1 cellular context compared by ENCODE assay signal in the genomic region with DNA sequence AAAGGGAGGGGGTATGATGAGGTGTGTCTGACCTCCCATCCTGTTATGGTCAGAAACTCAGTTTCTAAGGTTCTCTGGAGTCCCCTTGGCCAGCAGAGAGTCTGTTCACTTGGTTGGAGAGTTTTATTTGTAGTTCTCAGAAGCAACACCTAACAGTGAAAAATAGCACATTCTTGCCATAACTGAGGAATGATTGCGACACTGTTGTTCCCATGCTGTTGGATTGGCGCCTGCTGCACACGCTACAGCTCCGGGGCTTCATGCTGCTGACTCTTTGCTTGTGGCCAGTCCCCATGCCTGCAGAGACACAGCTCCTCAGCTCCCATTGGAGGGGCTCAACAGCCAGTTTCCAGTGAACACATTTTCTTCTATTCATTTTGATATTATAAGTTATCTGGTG.
TF ChIP-seq lines count a peak whose summit lies in the region.

No MANE protein-coding gene starts in this region.

TF ChIP-seq in GM23338, 12 proteins besides CTCF, POLR2A, EP300 and RAD21 (continued from another document):
- TF ChIP-seq, protein P1, sequence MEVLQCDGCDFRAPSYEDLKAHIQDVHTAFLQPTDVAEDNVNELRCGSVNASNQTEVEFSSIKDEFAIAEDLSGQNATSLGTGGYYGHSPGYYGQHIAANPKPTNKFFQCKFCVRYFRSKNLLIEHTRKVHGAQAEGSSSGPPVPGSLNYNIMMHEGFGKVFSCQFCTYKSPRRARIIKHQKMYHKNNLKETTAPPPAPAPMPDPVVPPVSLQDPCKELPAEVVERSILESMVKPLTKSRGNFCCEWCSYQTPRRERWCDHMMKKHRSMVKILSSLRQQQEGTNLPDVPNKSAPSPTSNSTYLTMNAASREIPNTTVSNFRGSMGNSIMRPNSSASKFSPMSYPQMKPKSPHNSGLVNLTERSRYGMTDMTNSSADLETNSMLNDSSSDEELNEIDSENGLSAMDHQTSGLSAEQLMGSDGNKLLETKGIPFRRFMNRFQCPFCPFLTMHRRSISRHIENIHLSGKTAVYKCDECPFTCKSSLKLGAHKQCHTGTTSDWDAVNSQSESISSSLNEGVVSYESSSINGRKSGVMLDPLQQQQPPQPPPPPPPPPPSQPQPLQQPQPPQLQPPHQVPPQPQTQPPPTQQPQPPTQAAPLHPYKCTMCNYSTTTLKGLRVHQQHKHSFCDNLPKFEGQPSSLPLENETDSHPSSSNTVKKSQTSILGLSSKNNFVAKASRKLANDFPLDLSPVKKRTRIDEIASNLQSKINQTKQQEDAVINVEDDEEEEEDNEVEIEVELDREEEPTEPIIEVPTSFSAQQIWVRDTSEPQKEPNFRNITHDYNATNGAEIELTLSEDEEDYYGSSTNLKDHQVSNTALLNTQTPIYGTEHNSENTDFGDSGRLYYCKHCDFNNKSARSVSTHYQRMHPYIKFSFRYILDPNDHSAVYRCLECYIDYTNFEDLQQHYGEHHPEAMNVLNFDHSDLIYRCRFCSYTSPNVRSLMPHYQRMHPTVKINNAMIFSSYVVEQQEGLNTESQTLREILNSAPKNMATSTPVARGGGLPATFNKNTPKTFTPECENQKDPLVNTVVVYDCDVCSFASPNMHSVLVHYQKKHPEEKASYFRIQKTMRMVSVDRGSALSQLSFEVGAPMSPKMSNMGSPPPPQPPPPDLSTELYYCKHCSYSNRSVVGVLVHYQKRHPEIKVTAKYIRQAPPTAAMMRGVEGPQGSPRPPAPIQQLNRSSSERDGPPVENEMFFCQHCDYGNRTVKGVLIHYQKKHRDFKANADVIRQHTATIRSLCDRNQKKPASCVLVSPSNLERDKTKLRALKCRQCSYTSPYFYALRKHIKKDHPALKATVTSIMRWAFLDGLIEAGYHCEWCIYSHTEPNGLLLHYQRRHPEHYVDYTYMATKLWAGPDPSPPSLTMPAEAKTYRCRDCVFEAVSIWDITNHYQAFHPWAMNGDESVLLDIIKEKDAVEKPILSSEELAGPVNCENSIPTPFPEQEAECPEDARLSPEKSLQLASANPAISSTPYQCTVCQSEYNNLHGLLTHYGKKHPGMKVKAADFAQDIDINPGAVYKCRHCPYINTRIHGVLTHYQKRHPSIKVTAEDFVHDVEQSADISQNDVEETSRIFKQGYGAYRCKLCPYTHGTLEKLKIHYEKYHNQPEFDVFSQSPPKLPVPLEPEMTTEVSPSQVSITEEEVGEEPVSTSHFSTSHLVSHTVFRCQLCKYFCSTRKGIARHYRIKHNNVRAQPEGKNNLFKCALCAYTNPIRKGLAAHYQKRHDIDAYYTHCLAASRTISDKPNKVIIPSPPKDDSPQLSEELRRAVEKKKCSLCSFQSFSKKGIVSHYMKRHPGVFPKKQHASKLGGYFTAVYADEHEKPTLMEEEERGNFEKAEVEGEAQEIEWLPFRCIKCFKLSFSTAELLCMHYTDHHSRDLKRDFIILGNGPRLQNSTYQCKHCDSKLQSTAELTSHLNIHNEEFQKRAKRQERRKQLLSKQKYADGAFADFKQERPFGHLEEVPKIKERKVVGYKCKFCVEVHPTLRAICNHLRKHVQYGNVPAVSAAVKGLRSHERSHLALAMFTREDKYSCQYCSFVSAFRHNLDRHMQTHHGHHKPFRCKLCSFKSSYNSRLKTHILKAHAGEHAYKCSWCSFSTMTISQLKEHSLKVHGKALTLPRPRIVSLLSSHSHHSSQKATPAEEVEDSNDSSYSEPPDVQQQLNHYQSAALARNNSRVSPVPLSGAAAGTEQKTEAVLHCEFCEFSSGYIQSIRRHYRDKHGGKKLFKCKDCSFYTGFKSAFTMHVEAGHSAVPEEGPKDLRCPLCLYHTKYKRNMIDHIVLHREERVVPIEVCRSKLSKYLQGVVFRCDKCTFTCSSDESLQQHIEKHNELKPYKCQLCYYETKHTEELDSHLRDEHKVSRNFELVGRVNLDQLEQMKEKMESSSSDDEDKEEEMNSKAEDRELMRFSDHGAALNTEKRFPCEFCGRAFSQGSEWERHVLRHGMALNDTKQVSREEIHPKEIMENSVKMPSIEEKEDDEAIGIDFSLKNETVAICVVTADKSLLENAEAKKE (CRISPR knock-in tag; IDR thresholded peaks at IDR 0.05): no peak
